In the genomic region with DNA sequence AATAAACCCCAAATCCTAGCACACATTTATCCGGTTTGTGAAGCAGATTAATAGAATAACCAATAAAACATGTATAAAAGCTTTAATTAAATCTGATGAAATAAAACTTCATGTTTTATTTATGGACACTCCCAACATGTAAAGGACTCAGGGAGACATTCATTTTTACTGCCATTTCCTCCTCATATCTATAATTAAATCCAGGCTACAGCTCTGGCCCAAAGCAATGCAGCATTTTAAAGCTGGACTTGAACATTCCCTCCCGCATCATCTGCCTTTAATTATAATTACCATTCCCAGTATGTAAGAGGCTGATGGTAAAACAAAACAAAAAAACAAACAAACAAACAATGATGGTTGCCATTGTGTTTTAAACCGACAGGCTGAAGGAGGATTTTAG, we compare ENCODE assay signal across 20 cellular contexts.
"Had no signal": no experiment of that assay in that cellular context is flagged by ENCODE, and none has a peak within 500 bp of the region (broad histone marks: within the 10 kb centered on the region; RNA-seq: fewer than 3 reads in every experiment).

No MANE protein-coding gene starts in this region.

- ATAC-seq: activated CD8-positive, alpha-beta memory T cell treated with anti-CD3 and anti-CD28 coated beads, Interleukin-2, amount 10 ng/mL, durations not matched to agents 7 days and 5 days; left ventricle myocardium superior; natural killer cell; right cardiac atrium; T-helper 17 cell had no signal

- DNase-seq: activated CD4-positive, alpha-beta memory T cell treated with anti-CD3 and anti-CD28 coated beads for 36 hours; activated CD8-positive, alpha-beta memory T cell treated with anti-CD3 and anti-CD28 coated beads, Interleukin-2, amount 10 ng/mL, durations not matched to agents 7 days and 5 days; activated effector memory CD4-positive, alpha-beta T cell treated with Interleukin-2 at 50 U/mL for 16 hours; activated T-cell treated with anti-CD3 and anti-CD28 coated beads, Interleukin-2, amount 50 U/mL, for 1 hour; colonic mucosa; effector CD4-positive, alpha-beta T cell; hypothalamus; left ventricle myocardium superior; natural killer cell; nucleus accumbens; right cardiac atrium; small intestine; stimulated activated CD4-positive, alpha-beta T cell treated with anti-CD3 and anti-CD28 coated beads, Interleukin-4, amount 100 ng/mL, for 24 hours; stimulated activated naive CD4-positive, alpha-beta T cell; T-helper 17 cell; tibial artery; WERI-Rb-1 had no signal

- H3K36me3 Mint-ChIP-seq: activated CD4-positive, alpha-beta memory T cell treated with anti-CD3 and anti-CD28 coated beads for 36 hours; activated CD8-positive, alpha-beta memory T cell treated with anti-CD3 and anti-CD28 coated beads, Interleukin-2, amount 10 ng/mL, durations not matched to agents 7 days and 5 days; activated naive CD4-positive, alpha-beta T cell treated with anti-CD3 and anti-CD28 coated beads, Interleukin-2, amount 50 U/mL, for 24 hours; memory B cell; natural killer cell had no signal

- H3K4me1 Mint-ChIP-seq: activated CD8-positive, alpha-beta memory T cell treated with anti-CD3 and anti-CD28 coated beads, Interleukin-2, amount 10 ng/mL, durations not matched to agents 7 days and 5 days; activated naive CD4-positive, alpha-beta T cell treated with anti-CD3 and anti-CD28 coated beads, Interleukin-2, amount 50 U/mL, for 24 hours; memory B cell; natural killer cell; T-helper 17 cell had no signal

- H3K27ac Mint-ChIP-seq: activated CD4-positive, alpha-beta memory T cell treated with anti-CD3 and anti-CD28 coated beads for 36 hours; activated CD8-positive, alpha-beta memory T cell treated with anti-CD3 and anti-CD28 coated beads, Interleukin-2, amount 10 ng/mL, durations not matched to agents 7 days and 5 days; activated naive CD4-positive, alpha-beta T cell treated with anti-CD3 and anti-CD28 coated beads, Interleukin-2, amount 50 U/mL, for 24 hours; memory B cell; natural killer cell; progenitor cell of endocrine pancreas; T-helper 17 cell had no signal

- H3K27me3 Mint-ChIP-seq: activated naive CD4-positive, alpha-beta T cell treated with anti-CD3 and anti-CD28 coated beads, Interleukin-2, amount 50 U/mL, for 24 hours had no signal

- H3K4me3 ChIP-seq: colonic mucosa, tibial artery had no signal

- H3K4me3 Mint-ChIP-seq: activated CD4-positive, alpha-beta memory T cell treated with anti-CD3 and anti-CD28 coated beads for 36 hours; activated CD8-positive, alpha-beta memory T cell treated with anti-CD3 and anti-CD28 coated beads, Interleukin-2, amount 10 ng/mL, durations not matched to agents 7 days and 5 days; activated naive CD4-positive, alpha-beta T cell treated with anti-CD3 and anti-CD28 coated beads, Interleukin-2, amount 50 U/mL, for 24 hours; memory B cell; natural killer cell; T-helper 17 cell had no signal

- H3K9me3 Mint-ChIP-seq: activated CD4-positive, alpha-beta memory T cell treated with anti-CD3 and anti-CD28 coated beads for 36 hours; activated naive CD4-positive, alpha-beta T cell treated with anti-CD3 and anti-CD28 coated beads, Interleukin-2, amount 50 U/mL, for 24 hours; memory B cell; natural killer cell had no signal
